In genomic region chr19:13025819-13026477, GRCh38 we compare ENCODE assay signal across 10 cellular contexts. TPM values are rescaled to one million over a fixed set of nuclear protein-coding genes. Genes with fewer than 3 reads are reported as not detected.
DNase-seq lines count a peak whose midpoint lies in the region; ATAC-seq and TF ChIP-seq lines count a peak whose summit lies in the region.
"Had no signal": no experiment of that assay in that cellular context is flagged by ENCODE, and none has a peak within 500 bp of the region (broad histone marks: within the 10 kb centered on the region; RNA-seq: fewer than 3 reads in every experiment).

No MANE protein-coding gene starts in this region.

- H3K9me3 ChIP-seq in heart right ventricle (no peaks in the 10 kb centered on the region), muscle layer of duodenum (ENCODE audit: control insufficient read depth in 1 of 2, low read length in 2 of 2) (no peaks in the 10 kb centered on the region), vagina (no peaks in the 10 kb centered on the region), Karpas-422 (ENCODE audit: low read length) (no peaks in the 10 kb centered on the region)
- H3K9me3 ChIP-seq: HAP-1 had no signal

- no peak for ATAC-seq in heart right ventricle
- ATAC-seq in left cardiac atrium: no peak
- no peak for ATAC-seq in HG02970 (IDR thresholded peaks at IDR 0.05; ENCODE audit: low FRiP score, unreplicated experiment)

- no peaks in the 10 kb centered on the region for H3K79me2 ChIP-seq in Karpas-422 (ENCODE audit: low read length)

- no peak overlapping the region for H2AFZ ChIP-seq in Karpas-422 (ENCODE audit: low read length)

- peak overlapping the region in 9 of 10 donors; percentile 2 to 56 (median 50) for H3K4me3 ChIP-seq in heart right ventricle
- H3K4me3 ChIP-seq in coronary artery: peak overlapping the region; percentile 78
- H3K4me3 ChIP-seq in muscle layer of duodenum (ENCODE audit: low read depth in 1 of 2, low read length in 2 of 2): peak overlapping the region; percentile 50 to 63
- peak overlapping the region; percentile 49 to 58 for H3K4me3 ChIP-seq in vagina
- no peak overlapping the region for H3K4me3 ChIP-seq in Karpas-422 (ENCODE audit: low read length)
- H3K4me3 ChIP-seq: HAP-1 had no signal

- H3K4me1 ChIP-seq in heart right ventricle: peaks cover 16 to 100% (median 87%) of the 10 kb centered on the region in 9 donors
- peaks cover 31 to 76% of the 10 kb centered on the region in 2 donors for H3K4me1 ChIP-seq in muscle layer of duodenum (ENCODE audit: control insufficient read depth in 1 of 2, insufficient read depth in 2 of 2, low read length in 2 of 2)
- peaks cover 87% of the 10 kb centered on the region for H3K4me1 ChIP-seq in vagina
- no peaks in the 10 kb centered on the region for H3K4me1 ChIP-seq in Karpas-422 (ENCODE audit: low read length)

- TF ChIP-seq CTCF in heart right ventricle (IDR thresholded peaks at IDR 0.05) (no peak), coronary artery (IDR thresholded peaks at IDR 0.05) (no peak), vagina (IDR thresholded peaks at IDR 0.05) (no peak)

- intact Hi-C loops in heart right ventricle (cut with DNase I): loop anchor here in 3 of 10 donors (5.0 kb wide), 3 partner anchors 34 to 39 kb away; no protein-coding TSS in a partner anchor
- intact Hi-C loops in left cardiac atrium (cut with DNase I): no loop called here
- intact Hi-C loops in vagina (cut with DNase I): no loop called here

- H3K27ac ChIP-seq in heart right ventricle (peak overlapping the region in 9 of 10 donors; percentile 33 to 96 (median 84)), coronary artery (peak overlapping the region; percentile 90 to 95), muscle layer of duodenum (ENCODE audit: low read length) (peak overlapping the region; percentile 85), vagina (peak overlapping the region; percentile 99), Karpas-422 (ENCODE audit: low read length) (no peak overlapping the region)

- DNase-seq in heart right ventricle (no peak), left cardiac atrium (no peak), coronary artery (ENCODE audit: low spot score) (no peak), vagina (ENCODE audit: extremely low spot score in 2 of 2) (no peak), NCI-H2029 treated with DMSO at 0.1 percent for 48 hours (lab: John Stamatoyannopoulos, UW) (no peak), Karpas-422 (no peak)

- H3K36me3 ChIP-seq in heart right ventricle (peaks cover 0 to 40% (median 0%) of the 10 kb centered on the region in 9 donors), muscle layer of duodenum (ENCODE audit: control insufficient read depth in 1 of 2, insufficient read depth in 2 of 2, low read length in 2 of 2) (peaks cover 0 to 9% of the 10 kb centered on the region in 2 donors), vagina (no peaks in the 10 kb centered on the region), Karpas-422 (ENCODE audit: insufficient read depth, low read length) (no peaks in the 10 kb centered on the region)
- H3K36me3 ChIP-seq: HAP-1 had no signal

- H3K9ac ChIP-seq in Karpas-422 (ENCODE audit: low read length): no peak overlapping the region

- no peak for TF ChIP-seq POLR2A in vagina (IDR thresholded peaks at IDR 0.05)

- H3K27me3 ChIP-seq in heart right ventricle (peaks cover 0 to 18% (median 0%) of the 10 kb centered on the region in 7 donors), muscle layer of duodenum (ENCODE audit: low read depth, low read length) (no peaks in the 10 kb centered on the region), vagina (no peaks in the 10 kb centered on the region), Karpas-422 (ENCODE audit: low read length) (no peaks in the 10 kb centered on the region)

- H3K4me2 ChIP-seq in Karpas-422 (ENCODE audit: low read depth, low read length, poor library complexity, severe bottlenecking): no peak overlapping the region

- 64 to 65% methylated on average over 7 of the region's 7 CpGs for WGBS in heart right ventricle, 2 donors

- H4K20me1 ChIP-seq in Karpas-422 (ENCODE audit: insufficient read depth, low read depth, low read length): no peaks in the 10 kb centered on the region

- H3K9me2 ChIP-seq in Karpas-422 (replicated peaks; ENCODE audit: insufficient read depth, low read length): no peaks in the 10 kb centered on the region

RNA-seq across cellular contexts. Expression of gene NFIX, which starts 30.7 kb away (rescaled TPM):
- total RNA-seq in heart right ventricle (100 to 1,000 TPM; 111 to 162 (median 145) TPM), left cardiac atrium (100 to 1,000 TPM; 117 to 133 TPM), vagina (81.8 TPM)
- polyA plus RNA-seq in heart right ventricle: 10 to 100 TPM; 16.8 to 34.2 TPM
- total RNA-seq in Karpas-422 (2014; rRNA removed; shearing (Covaris generic); ENCODE audit: low replicate concordance): 0.04 and 0.18 TPM in 2 replicates

RNA-seq across cellular contexts. Expression of gene DAND5, which starts 56.6 kb away (rescaled TPM):
- total RNA-seq in heart right ventricle (10 to 100 TPM in 5 of 10 donors, 1 to 10 TPM in 5; 7.3 to 14.4 (median 10.1) TPM), left cardiac atrium (1 to 10 TPM; 5.2 to 7.0 TPM), vagina (not detected)
- polyA plus RNA-seq in heart right ventricle: 1 to 10 TPM in 1 of 2 donors, under 1 TPM in 1; 0.71 to 4.2 TPM
- 0.52 TPM in 1 of 2 replicates, not detected in the other for total RNA-seq in Karpas-422 (2014; rRNA removed; shearing (Covaris generic); ENCODE audit: low replicate concordance)
- total RNA-seq: left lobe of liver had no signal

Comparison
In these comparisons a context has a peak if more than half of its experiments do, and no peak if none do; other contexts are left out.
1. RNA of gene NFIX, which starts 30.7 kb away (total RNA-seq): 111 to 162 TPM in heart right ventricle, 117 to 133 TPM in left cardiac atrium and 81.8 TPM in vagina (single experiment); 0.04 to 0.18 TPM in Karpas-422; every median in the first group is over 10 times any median in the second.